In genomic region chr2:219536967-219537366, GRCh38 we compare ENCODE assay signal across 19 cellular contexts. TPM values are rescaled to one million over a fixed set of nuclear protein-coding genes. Genes with fewer than 3 reads are reported as not detected.
DNase-seq lines count a peak whose midpoint lies in the region; TF ChIP-seq lines count a peak whose summit lies in the region.
"Had no signal": no experiment of that assay in that cellular context is flagged by ENCODE, and none has a peak within 500 bp of the region (broad histone marks: within the 10 kb centered on the region; RNA-seq: fewer than 3 reads in every experiment).

No MANE protein-coding gene starts in this region.

- no peak overlapping the region for H2BK12ac ChIP-seq in H9 (ENCODE audit: insufficient read length, low read depth, low read length)
- H2BK12ac ChIP-seq in neuronal stem cell (ENCODE audit: low read length): no peak overlapping the region

- H4K8ac ChIP-seq in H9 (replicated peaks; ENCODE audit: insufficient read length, low read depth, low read length) (no peak overlapping the region), neuronal stem cell (ENCODE audit: low read depth, low read length) (no peak overlapping the region)

- H3K4me1 ChIP-seq in H9 (ENCODE audit: insufficient read depth, low read length) (peaks cover 3% of the 10 kb centered on the region; the same call in 1 of the 2 replicates), endodermal cell (ENCODE audit: control insufficient read depth, insufficient read depth, low read length) (peaks cover 8% of the 10 kb centered on the region), neuronal stem cell (ENCODE audit: control insufficient read depth in 2 of 2, insufficient read depth in 1 of 2, low read depth in 1 of 2, low read length in 2 of 2) (peaks cover 15 to 20% of the 10 kb centered on the region in 2 donors)

- no peak overlapping the region for H3K23ac ChIP-seq in H9 (ENCODE audit: insufficient read length, low read depth, low read length)
- H3K23ac ChIP-seq in neuronal stem cell (ENCODE audit: low read depth, low read length, poor library complexity): peak overlapping the region; percentile 86

- H2BK120ac ChIP-seq in H9 (ENCODE audit: low read depth, low read length, poor library complexity, severe bottlenecking): no peak overlapping the region
- no peak overlapping the region for H2BK120ac ChIP-seq in neuronal stem cell (ENCODE audit: low read depth, low read length)

- H3K79me1 ChIP-seq in H9 (ENCODE audit: insufficient read depth, low read depth, low read length, poor library complexity, severe bottlenecking): no peaks in the 10 kb centered on the region
- H3K79me1 ChIP-seq in neuronal stem cell (ENCODE audit: low read depth, low read length): peaks cover 2% of the 10 kb centered on the region

- H3K36me3 Mint-ChIP-seq in H9 (ENCODE audit: insufficient read depth in 1 of 3, low read depth in 3 of 3): peaks cover 14 to 28% (median 21%) of the 10 kb centered on the region in 3 experiments
- peaks cover 20% of the 10 kb centered on the region for H3K36me3 Mint-ChIP-seq in endodermal cell (ENCODE audit: low read depth)
- H3K36me3 Mint-ChIP-seq: CD4-positive, CD25-positive, alpha-beta regulatory T cell had no signal

- no CpG with 5 or more reads among the region's 9 CpGs for WGBS in H9 (ENCODE audit: extremely low coverage, insufficient read length, low lambda C conversion rate)
- 88 to 91% methylated on average over 6 to 9 of the region's 9 CpGs for WGBS in endodermal cell (ENCODE audit: insufficient coverage in 1 of 2, insufficient read length in 1 of 2), 2 experiments
- WGBS in neuronal stem cell (ENCODE audit: extremely low coverage in 2 of 2, insufficient read length in 2 of 2, insufficient replicate concordance in 1 of 2), 2 donors: no CpG with 5 or more reads among the region's 9 CpGs

- TF ChIP-seq EP300 in Ishikawa (IDR thresholded peaks at IDR 0.05; ENCODE audit: borderline replicate concordance): no peak

- H3K27ac Mint-ChIP-seq in H9 (peak overlapping the region in 1 of 3 experiments; percentile 62; a peak in 1 of 7 replicates), endodermal cell (peak overlapping the region; percentile 48)
- H3K27ac Mint-ChIP-seq: CD4-positive, CD25-positive, alpha-beta regulatory T cell; HFFc6 had no signal

- peaks cover 11% of the 10 kb centered on the region for H3K27me3 Mint-ChIP-seq in H9 (ENCODE audit: low read depth)
- H3K27me3 Mint-ChIP-seq in endodermal cell (ENCODE audit: insufficient read depth): peaks cover 15% of the 10 kb centered on the region

- no peak overlapping the region for H3K56ac ChIP-seq in H9 (ENCODE audit: insufficient read length, low read depth, low read length)

- H3K79me2 ChIP-seq in H9 (ENCODE audit: insufficient read depth, low read length): no peaks in the 10 kb centered on the region

- H3K4me3 Mint-ChIP-seq in H9 (peak overlapping the region; percentile 7 to 53; a peak in 2 of 5 replicates), endodermal cell (no peak overlapping the region)
- H3K4me3 Mint-ChIP-seq: CD4-positive, CD25-positive, alpha-beta regulatory T cell; HFFc6 had no signal

- no peak overlapping the region for H2BK15ac ChIP-seq in H9 (ENCODE audit: low read depth, low read length)
- peak overlapping the region; percentile 82 for H2BK15ac ChIP-seq in neuronal stem cell (ENCODE audit: low read length)

- H3K9me3 Mint-ChIP-seq in H9 (peaks cover 0 to 1% of the 10 kb centered on the region in 2 experiments; a peak in 3 of 5 replicates), endodermal cell (no peaks in the 10 kb centered on the region)
- H3K9me3 Mint-ChIP-seq: HFFc6 had no signal

- H4K91ac ChIP-seq in H9 (ENCODE audit: insufficient read length, low read depth, low read length) (no peak overlapping the region), neuronal stem cell (ENCODE audit: low read depth, low read length, poor library complexity) (no peak overlapping the region)

- H3K14ac ChIP-seq in H9 (ENCODE audit: insufficient read depth, low read length) (no peak overlapping the region), neuronal stem cell (ENCODE audit: low read length) (no peak overlapping the region)

- H3K4me1 Mint-ChIP-seq in H9 (peaks cover 26 to 30% of the 10 kb centered on the region in 2 experiments), endodermal cell (peaks cover 12% of the 10 kb centered on the region)

- no peak overlapping the region for H3T11ph ChIP-seq in H9 (ENCODE audit: low read length)

- no peak overlapping the region for H3K4me3 ChIP-seq in endodermal cell (ENCODE audit: low read length)
- no peak overlapping the region for H3K4me3 ChIP-seq in neuronal stem cell (ENCODE audit: low read length in 2 of 2)
- H3K4me3 ChIP-seq: Peyer's patch had no signal

- H3K9me3 ChIP-seq in H9 (ENCODE audit: control insufficient read depth, low read depth, low read length) (no peaks in the 10 kb centered on the region), endodermal cell (ENCODE audit: control insufficient read depth, low read length) (no peaks in the 10 kb centered on the region), neuronal stem cell (replicated peaks in 1 of 2; ENCODE audit: control insufficient read depth in 2 of 2, insufficient read depth in 1 of 2, low read depth in 1 of 2, low read length in 2 of 2) (no peaks in the 10 kb centered on the region)
- H3K9me3 ChIP-seq: Peyer's patch had no signal

- no peak overlapping the region for H2AK5ac ChIP-seq in H9 (ENCODE audit: insufficient read length, low read length)
- H2AK5ac ChIP-seq in neuronal stem cell (ENCODE audit: low read depth, low read length): peak overlapping the region; percentile 96

- no peak overlapping the region for H4K5ac ChIP-seq in H9 (ENCODE audit: insufficient read length, low read depth, low read length)

- no peak overlapping the region for H3K9ac ChIP-seq in H9 (ENCODE audit: extremely low read depth, insufficient read length, low read length)
- no peak overlapping the region for H3K9ac ChIP-seq in endodermal cell (ENCODE audit: extremely low read depth, low read length, poor library complexity, severe bottlenecking)
- no peak overlapping the region for H3K9ac ChIP-seq in neuronal stem cell (ENCODE audit: low read depth, low read length, poor library complexity)

- H3K27me3 ChIP-seq in H9 (ENCODE audit: insufficient read depth, low read length): no peaks in the 10 kb centered on the region
- peaks cover 2% of the 10 kb centered on the region for H3K27me3 ChIP-seq in endodermal cell (ENCODE audit: control insufficient read depth, insufficient read depth, low read length, poor library complexity, severe bottlenecking)
- H3K27me3 ChIP-seq in neuronal stem cell (ENCODE audit: control insufficient read depth in 3 of 3, insufficient read depth in 3 of 3, low read depth in 1 of 3, low read length in 3 of 3): peaks cover 0 to 30% (median 1%) of the 10 kb centered on the region in 3 experiments
- H3K27me3 ChIP-seq: Peyer's patch had no signal

- no peak overlapping the region for H3K4me2 ChIP-seq in H9 (ENCODE audit: insufficient read depth, insufficient read length, low read length)
- no peak overlapping the region for H3K4me2 ChIP-seq in neuronal stem cell (ENCODE audit: insufficient read depth, low read length, poor library complexity, severe bottlenecking)

- H2BK20ac ChIP-seq in H9 (ENCODE audit: low read depth, low read length, poor library complexity, severe bottlenecking): no peak overlapping the region

- H3K36me3 ChIP-seq in endodermal cell (ENCODE audit: control insufficient read depth, insufficient read depth, low read length) (peaks cover 19% of the 10 kb centered on the region), neuronal stem cell (replicated peaks in 1 of 2; ENCODE audit: control insufficient read depth in 2 of 2, insufficient read depth in 2 of 2, low read length in 2 of 2) (peaks cover 13 to 32% of the 10 kb centered on the region in 2 donors)

- peaks cover 2% of the 10 kb centered on the region for H3K23me2 ChIP-seq in H9 (ENCODE audit: insufficient read length, low read depth, low read length, poor library complexity, severe bottlenecking)

- H3K18ac ChIP-seq in H9 (ENCODE audit: insufficient read length, low read depth, low read length): no peak overlapping the region
- H3K18ac ChIP-seq in neuronal stem cell (ENCODE audit: low read length): peak overlapping the region; percentile 77

- DNase-seq in H9: no peak
- no peak for DNase-seq in endodermal cell
- DNase-seq in neuronal stem cell (ENCODE audit: low spot score): no peak
- no peak for DNase-seq in activated CD8-positive, alpha-beta memory T cell treated with anti-CD3 and anti-CD28 coated beads for 24 hours
- no peak for DNase-seq in NCI-H1092 treated with DMSO at 0.1 percent for 48 hours (lab: John Stamatoyannopoulos, UW)
- DNase-seq in cortex of kidney (lab: John Stamatoyannopoulos, UW): no peak
- no peak for DNase-seq in NCI-H82 (lab: John Stamatoyannopoulos, UW)
- DNase-seq: CD4-positive, CD25-positive, alpha-beta regulatory T cell; DMS79; HFFc6; NCI-H1436; NCI-H187 treated with DMSO at 0.1 percent for 48 hours; NCI-H2107; NCI-H226; NCI-H510A treated with DMSO at 0.1 percent for 48 hours; NCI-H748 treated with DMSO at 0.1 percent for 48 hours; Peyer's patch had no signal

- H3K27ac ChIP-seq in H9 (ENCODE audit: insufficient read length, low read depth, low read length) (no peak overlapping the region), endodermal cell (ENCODE audit: low read depth, low read length) (no peak overlapping the region), neuronal stem cell (replicated peaks; ENCODE audit: low read length) (no peak overlapping the region)
- H3K27ac ChIP-seq: Peyer's patch had no signal

- H4K20me1 ChIP-seq in H9 (ENCODE audit: control insufficient read depth, insufficient read depth, insufficient read length): no peaks in the 10 kb centered on the region

- TF ChIP-seq CTCF in H9 (conservative IDR thresholded peaks at IDR 0.05) (no peak), endodermal cell (conservative IDR thresholded peaks at IDR 0.05) (no peak)

- H2BK5ac ChIP-seq in H9 (ENCODE audit: insufficient read length, low read length) (no peak overlapping the region), neuronal stem cell (ENCODE audit: low read length) (no peak overlapping the region)

- TF ChIP-seq RAD21 in Ishikawa (IDR thresholded peaks at IDR 0.05; ENCODE audit: low read depth): no peak

- H3K4ac ChIP-seq in H9 (ENCODE audit: low read depth, low read length) (no peak overlapping the region), neuronal stem cell (ENCODE audit: low read length) (no peak overlapping the region)

- H2AFZ ChIP-seq in H9 (ENCODE audit: low read length) (no peak overlapping the region), neuronal stem cell (ENCODE audit: low read length) (no peak overlapping the region)

RNA-seq across cellular contexts. Expression of gene CHPF, which starts 6.6 kb away (rescaled TPM):
- total RNA-seq in H9 (2021) (45.1 and 46.5 TPM in 2 replicates), endodermal cell (10 to 100 TPM; 51.2 to 54.0 TPM)
- polyA plus RNA-seq in endodermal cell (2013, experiment 1 of 2): 26.1 TPM
- polyA plus RNA-seq in endodermal cell (2013, experiment 2 of 2): 31.2 TPM
- polyA plus RNA-seq in neuronal stem cell (2013, experiment 1 of 2): 12.6 TPM
- polyA plus RNA-seq in neuronal stem cell (2013, experiment 2 of 2): 12.8 TPM

RNA-seq across cellular contexts. Expression of gene TMEM198, which starts 6.9 kb away (rescaled TPM):
- total RNA-seq in H9 (2021) (7.7 and 8.8 TPM in 2 replicates), endodermal cell (1 to 10 TPM; 2.6 to 3.9 TPM)
- 9.6 TPM for polyA plus RNA-seq in endodermal cell (2013, experiment 1 of 2)
- 5.3 TPM for polyA plus RNA-seq in endodermal cell (2013, experiment 2 of 2)
- 2.7 TPM for polyA plus RNA-seq in neuronal stem cell (2013, experiment 1 of 2)
- polyA plus RNA-seq in neuronal stem cell (2013, experiment 2 of 2): 1.8 TPM
- polyA plus RNA-seq: CD4-positive, CD25-positive, alpha-beta regulatory T cell had no signal

RNA-seq across cellular contexts. Expression of gene ASIC4, which starts 22.7 kb away (rescaled TPM):
- 0.37 and 0.42 TPM in 2 replicates for total RNA-seq in H9 (2021)
- under 1 TPM; 0.29 to 1.00 TPM for total RNA-seq in endodermal cell
- polyA plus RNA-seq in endodermal cell (2013, experiment 1 of 2): 2.0 TPM
- polyA plus RNA-seq in endodermal cell (2013, experiment 2 of 2): 1.4 TPM
- polyA plus RNA-seq in neuronal stem cell (2013, experiment 1 of 2): 0.14 TPM
- 0.15 TPM for polyA plus RNA-seq in neuronal stem cell (2013, experiment 2 of 2)
- polyA plus RNA-seq: CD4-positive, CD25-positive, alpha-beta regulatory T cell had no signal

RNA-seq across cellular contexts. Expression of gene OBSL1, which starts 34.4 kb away (rescaled TPM):
- total RNA-seq in H9 (2021) (139 and 140 TPM in 2 replicates), endodermal cell (100 to 1,000 TPM; 156 to 162 TPM)
- polyA plus RNA-seq in endodermal cell (2013, experiment 1 of 2): 93.4 TPM
- 95.4 TPM for polyA plus RNA-seq in endodermal cell (2013, experiment 2 of 2)
- 40.6 TPM for polyA plus RNA-seq in neuronal stem cell (2013, experiment 1 of 2)
- polyA plus RNA-seq in neuronal stem cell (2013, experiment 2 of 2): 41.4 TPM
- polyA plus RNA-seq: CD4-positive, CD25-positive, alpha-beta regulatory T cell had no signal

RNA-seq across cellular contexts. Expression of gene INHA, which starts 35.1 kb away (rescaled TPM):
- total RNA-seq in H9 (2021) (0.24 and 0.31 TPM in 2 replicates), endodermal cell (1 to 10 TPM in 1 of 2 donors, under 1 TPM in 1; 0.48 to 1.5 TPM)
- polyA plus RNA-seq in endodermal cell (2013, experiment 1 of 2): 0.61 TPM
- polyA plus RNA-seq in endodermal cell (2013, experiment 2 of 2): 0.75 TPM
- polyA plus RNA-seq in neuronal stem cell (2013, experiment 1 of 2): 0.50 TPM
- 0.35 TPM for polyA plus RNA-seq in neuronal stem cell (2013, experiment 2 of 2)
- total RNA-seq: CD4-positive, CD25-positive, alpha-beta regulatory T cell; OCI-LY7; Peyer's patch had no signal
- polyA plus RNA-seq: CD4-positive, CD25-positive, alpha-beta regulatory T cell had no signal
